1 cellular context compared by ENCODE assay signal in the genomic region with DNA sequence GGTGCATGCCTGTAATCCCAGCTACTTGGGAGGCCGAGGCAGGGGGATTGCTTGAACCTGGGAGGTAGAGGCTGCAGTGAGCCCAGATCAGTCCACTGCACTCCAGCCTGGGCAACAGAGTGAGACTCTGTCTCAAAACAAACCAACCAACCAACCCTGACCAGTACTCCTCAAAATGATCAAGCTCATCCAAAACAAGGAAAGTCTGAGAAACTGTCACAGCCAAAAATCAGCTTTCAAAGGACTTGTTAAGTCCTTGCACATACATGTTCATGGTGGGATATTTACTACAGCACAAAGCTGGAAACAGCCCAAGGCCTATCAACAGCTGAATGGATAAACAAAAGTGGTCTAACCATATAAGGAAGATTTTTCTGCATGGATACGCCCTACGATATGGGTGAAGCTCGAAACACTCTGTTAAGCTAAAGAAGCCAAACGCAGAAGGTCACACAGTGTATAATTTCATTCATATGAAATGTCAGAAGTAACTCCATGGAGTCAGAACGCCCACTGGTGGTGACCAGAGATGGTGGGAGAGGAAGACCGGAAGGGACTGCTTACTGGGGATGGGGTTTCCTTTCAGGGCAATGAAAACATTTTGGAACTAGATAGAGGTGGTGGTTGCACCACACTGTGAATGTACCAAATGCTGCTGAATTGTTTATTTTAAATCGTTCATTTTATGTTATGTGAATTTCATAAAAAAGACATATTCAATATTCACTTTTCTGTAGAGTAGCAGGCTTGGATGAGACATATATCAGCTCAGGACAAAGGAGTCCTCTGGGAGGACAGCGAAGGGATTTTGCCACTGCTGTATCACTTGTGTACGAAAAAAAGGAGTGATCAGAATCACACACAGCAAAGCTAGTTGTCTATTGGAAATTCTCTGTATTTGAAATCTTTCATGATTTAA.
A peak's percentile ranks its signal among the peaks of the same experiment; 100 is the strongest.
TF ChIP-seq lines count a peak whose summit lies in the region.

No MANE protein-coding gene starts in this region.

TF ChIP-seq in HepG2, 621 proteins besides CTCF, POLR2A, EP300 and RAD21 (continued from another document):
- peak; percentile 60; the same call in 1 of the 2 replicates for TF ChIP-seq ZGPAT (CRISPR knock-in tag; IDR thresholded peaks at IDR 0.05)
- TF ChIP-seq, protein P1, sequence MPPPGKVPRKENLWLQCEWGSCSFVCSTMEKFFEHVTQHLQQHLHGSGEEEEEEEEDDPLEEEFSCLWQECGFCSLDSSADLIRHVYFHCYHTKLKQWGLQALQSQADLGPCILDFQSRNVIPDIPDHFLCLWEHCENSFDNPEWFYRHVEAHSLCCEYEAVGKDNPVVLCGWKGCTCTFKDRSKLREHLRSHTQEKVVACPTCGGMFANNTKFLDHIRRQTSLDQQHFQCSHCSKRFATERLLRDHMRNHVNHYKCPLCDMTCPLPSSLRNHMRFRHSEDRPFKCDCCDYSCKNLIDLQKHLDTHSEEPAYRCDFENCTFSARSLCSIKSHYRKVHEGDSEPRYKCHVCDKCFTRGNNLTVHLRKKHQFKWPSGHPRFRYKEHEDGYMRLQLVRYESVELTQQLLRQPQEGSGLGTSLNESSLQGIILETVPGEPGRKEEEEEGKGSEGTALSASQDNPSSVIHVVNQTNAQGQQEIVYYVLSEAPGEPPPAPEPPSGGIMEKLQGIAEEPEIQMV (CRISPR knock-in tag; IDR thresholded peaks at IDR 0.05; ENCODE audit: low read depth), result peak; percentile 19; the same call in 1 of the 2 replicates
- TF ChIP-seq CREM (IDR thresholded peaks at IDR 0.05), result no peak
- no peak for TF ChIP-seq CREM (CRISPR knock-in tag; IDR thresholded peaks at IDR 0.05)
- TF ChIP-seq, protein P2, sequence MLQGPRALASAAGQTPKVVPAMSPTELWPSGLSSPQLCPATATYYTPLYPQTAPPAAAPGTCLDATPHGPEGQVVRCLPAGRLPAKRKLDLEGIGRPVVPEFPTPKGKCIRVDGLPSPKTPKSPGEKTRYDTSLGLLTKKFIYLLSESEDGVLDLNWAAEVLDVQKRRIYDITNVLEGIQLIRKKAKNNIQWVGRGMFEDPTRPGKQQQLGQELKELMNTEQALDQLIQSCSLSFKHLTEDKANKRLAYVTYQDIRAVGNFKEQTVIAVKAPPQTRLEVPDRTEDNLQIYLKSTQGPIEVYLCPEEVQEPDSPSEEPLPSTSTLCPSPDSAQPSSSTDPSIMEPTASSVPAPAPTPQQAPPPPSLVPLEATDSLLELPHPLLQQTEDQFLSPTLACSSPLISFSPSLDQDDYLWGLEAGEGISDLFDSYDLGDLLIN (CRISPR knock-in tag; IDR thresholded peaks at IDR 0.05; ENCODE audit: borderline replicate concordance), result no peak
- TF ChIP-seq SRF (IDR thresholded peaks at IDR 0.05; ENCODE audit: low read depth, low read length), result no peak
- TF ChIP-seq, protein P3, sequence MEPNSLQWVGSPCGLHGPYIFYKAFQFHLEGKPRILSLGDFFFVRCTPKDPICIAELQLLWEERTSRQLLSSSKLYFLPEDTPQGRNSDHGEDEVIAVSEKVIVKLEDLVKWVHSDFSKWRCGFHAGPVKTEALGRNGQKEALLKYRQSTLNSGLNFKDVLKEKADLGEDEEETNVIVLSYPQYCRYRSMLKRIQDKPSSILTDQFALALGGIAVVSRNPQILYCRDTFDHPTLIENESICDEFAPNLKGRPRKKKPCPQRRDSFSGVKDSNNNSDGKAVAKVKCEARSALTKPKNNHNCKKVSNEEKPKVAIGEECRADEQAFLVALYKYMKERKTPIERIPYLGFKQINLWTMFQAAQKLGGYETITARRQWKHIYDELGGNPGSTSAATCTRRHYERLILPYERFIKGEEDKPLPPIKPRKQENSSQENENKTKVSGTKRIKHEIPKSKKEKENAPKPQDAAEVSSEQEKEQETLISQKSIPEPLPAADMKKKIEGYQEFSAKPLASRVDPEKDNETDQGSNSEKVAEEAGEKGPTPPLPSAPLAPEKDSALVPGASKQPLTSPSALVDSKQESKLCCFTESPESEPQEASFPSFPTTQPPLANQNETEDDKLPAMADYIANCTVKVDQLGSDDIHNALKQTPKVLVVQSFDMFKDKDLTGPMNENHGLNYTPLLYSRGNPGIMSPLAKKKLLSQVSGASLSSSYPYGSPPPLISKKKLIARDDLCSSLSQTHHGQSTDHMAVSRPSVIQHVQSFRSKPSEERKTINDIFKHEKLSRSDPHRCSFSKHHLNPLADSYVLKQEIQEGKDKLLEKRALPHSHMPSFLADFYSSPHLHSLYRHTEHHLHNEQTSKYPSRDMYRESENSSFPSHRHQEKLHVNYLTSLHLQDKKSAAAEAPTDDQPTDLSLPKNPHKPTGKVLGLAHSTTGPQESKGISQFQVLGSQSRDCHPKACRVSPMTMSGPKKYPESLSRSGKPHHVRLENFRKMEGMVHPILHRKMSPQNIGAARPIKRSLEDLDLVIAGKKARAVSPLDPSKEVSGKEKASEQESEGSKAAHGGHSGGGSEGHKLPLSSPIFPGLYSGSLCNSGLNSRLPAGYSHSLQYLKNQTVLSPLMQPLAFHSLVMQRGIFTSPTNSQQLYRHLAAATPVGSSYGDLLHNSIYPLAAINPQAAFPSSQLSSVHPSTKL (CRISPR knock-in tag; IDR thresholded peaks at IDR 0.05), result 0 out of 2 replicates have a peak, but pooled peaks have one; percentile 37
- TF ChIP-seq, protein P4, sequence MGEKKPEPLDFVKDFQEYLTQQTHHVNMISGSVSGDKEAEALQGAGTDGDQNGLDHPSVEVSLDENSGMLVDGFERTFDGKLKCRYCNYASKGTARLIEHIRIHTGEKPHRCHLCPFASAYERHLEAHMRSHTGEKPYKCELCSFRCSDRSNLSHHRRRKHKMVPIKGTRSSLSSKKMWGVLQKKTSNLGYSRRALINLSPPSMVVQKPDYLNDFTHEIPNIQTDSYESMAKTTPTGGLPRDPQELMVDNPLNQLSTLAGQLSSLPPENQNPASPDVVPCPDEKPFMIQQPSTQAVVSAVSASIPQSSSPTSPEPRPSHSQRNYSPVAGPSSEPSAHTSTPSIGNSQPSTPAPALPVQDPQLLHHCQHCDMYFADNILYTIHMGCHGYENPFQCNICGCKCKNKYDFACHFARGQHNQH (CRISPR knock-in tag; IDR thresholded peaks at IDR 0.05), result peak; percentile 28; the same call in 1 of the 2 replicates
- TF ChIP-seq CHD2 (IDR thresholded peaks at IDR 0.05; ENCODE audit: low read depth, low read length), result no peak
- TF ChIP-seq ZNF230 (CRISPR knock-in tag; IDR thresholded peaks at IDR 0.05), result 0 out of 2 replicates have a peak, but pooled peaks have one; percentile 53
- TF ChIP-seq NCOA5 (CRISPR knock-in tag; IDR thresholded peaks at IDR 0.05), result no peak
- TF ChIP-seq RXRB (CRISPR knock-in tag; IDR thresholded peaks at IDR 0.05; ENCODE audit: borderline replicate concordance), result peak; percentile 49; the same call in 1 of the 2 replicates
- TF ChIP-seq, protein P5, sequence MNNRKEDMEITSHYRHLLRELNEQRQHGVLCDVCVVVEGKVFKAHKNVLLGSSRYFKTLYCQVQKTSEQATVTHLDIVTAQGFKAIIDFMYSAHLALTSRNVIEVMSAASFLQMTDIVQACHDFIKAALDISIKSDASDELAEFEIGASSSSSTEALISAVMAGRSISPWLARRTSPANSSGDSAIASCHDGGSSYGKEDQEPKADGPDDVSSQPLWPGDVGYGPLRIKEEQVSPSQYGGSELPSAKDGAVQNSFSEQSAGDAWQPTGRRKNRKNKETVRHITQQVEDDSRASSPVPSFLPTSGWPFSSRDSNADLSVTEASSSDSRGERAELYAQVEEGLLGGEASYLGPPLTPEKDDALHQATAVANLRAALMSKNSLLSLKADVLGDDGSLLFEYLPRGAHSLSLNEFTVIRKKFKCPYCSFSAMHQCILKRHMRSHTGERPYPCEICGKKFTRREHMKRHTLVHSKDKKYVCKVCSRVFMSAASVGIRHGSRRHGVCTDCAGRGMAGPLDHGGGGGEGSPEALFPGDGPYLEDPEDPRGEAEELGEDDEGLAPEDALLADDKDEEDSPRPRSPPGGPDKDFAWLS (CRISPR knock-in tag; IDR thresholded peaks at IDR 0.05; ENCODE audit: borderline replicate concordance), result no peak
- TF ChIP-seq KDM5B (CRISPR knock-in tag; IDR thresholded peaks at IDR 0.05; ENCODE audit: borderline replicate concordance), result no peak
- no peak for TF ChIP-seq ZNF550 (CRISPR knock-in tag; IDR thresholded peaks at IDR 0.05; ENCODE audit: borderline replicate concordance)
- no peak for TF ChIP-seq HDAC6 (IDR thresholded peaks at IDR 0.05; ENCODE audit: low read depth, low read length)
- TF ChIP-seq, protein P6, sequence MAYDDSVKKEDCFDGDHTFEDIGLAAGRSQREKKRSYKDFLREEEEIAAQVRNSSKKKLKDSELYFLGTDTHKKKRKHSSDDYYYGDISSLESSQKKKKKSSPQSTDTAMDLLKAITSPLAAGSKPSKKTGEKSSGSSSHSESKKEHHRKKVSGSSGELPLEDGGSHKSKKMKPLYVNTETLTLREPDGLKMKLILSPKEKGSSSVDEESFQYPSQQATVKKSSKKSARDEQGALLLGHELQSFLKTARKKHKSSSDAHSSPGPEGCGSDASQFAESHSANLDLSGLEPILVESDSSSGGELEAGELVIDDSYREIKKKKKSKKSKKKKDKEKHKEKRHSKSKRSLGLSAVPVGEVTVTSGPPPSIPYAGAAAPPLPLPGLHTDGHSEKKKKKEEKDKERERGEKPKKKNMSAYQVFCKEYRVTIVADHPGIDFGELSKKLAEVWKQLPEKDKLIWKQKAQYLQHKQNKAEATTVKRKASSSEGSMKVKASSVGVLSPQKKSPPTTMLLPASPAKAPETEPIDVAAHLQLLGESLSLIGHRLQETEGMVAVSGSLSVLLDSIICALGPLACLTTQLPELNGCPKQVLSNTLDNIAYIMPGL (CRISPR knock-in tag; IDR thresholded peaks at IDR 0.05; ENCODE audit: borderline replicate concordance in 1 of 2, low read depth in 1 of 2), result peak; percentile 73 to 89
- TF ChIP-seq ZNF44 (CRISPR knock-in tag; IDR thresholded peaks at IDR 0.05), result no peak
- TF ChIP-seq ZNF7 (CRISPR knock-in tag; IDR thresholded peaks at IDR 0.05), result peak; percentile 13; the same call in 1 of the 2 replicates
- TF ChIP-seq KAT8 (CRISPR knock-in tag; IDR thresholded peaks at IDR 0.05), result peak; percentile 82
- peak; percentile 33; the same call in 1 of the 2 replicates for TF ChIP-seq GABPA (IDR thresholded peaks at IDR 0.05; ENCODE audit: low read depth, low read length)
- TF ChIP-seq GABPA (CRISPR knock-in tag; IDR thresholded peaks at IDR 0.05; ENCODE audit: low read depth), result peak; percentile 80
- TF ChIP-seq ZNF83 (CRISPR knock-in tag; IDR thresholded peaks at IDR 0.05; ENCODE audit: borderline replicate concordance), result no peak
- no peak for TF ChIP-seq ZNF274 (CRISPR knock-in tag; IDR thresholded peaks at IDR 0.05)
- TF ChIP-seq ZBTB39 (CRISPR knock-in tag; IDR thresholded peaks at IDR 0.05), result no peak
